Comparison of ENCODE assay signal across 21 cellular contexts in genomic region chr2:4775668-4776067, GRCh38.
DNase-seq lines count a peak whose midpoint lies in the region; ATAC-seq, FAIRE-seq and TF ChIP-seq lines count a peak whose summit lies in the region.
"Had no signal": no experiment of that assay in that cellular context is flagged by ENCODE, and none has a peak within 500 bp of the region (broad histone marks: within the 10 kb centered on the region; RNA-seq: fewer than 3 reads in every experiment).

No MANE protein-coding gene starts in this region.

- CTCF ChIA-PET in HepG2 (lab: Yijun Ruan, JAX; ENCODE audit: low intra/inter-chr PET ratio, low total read pairs) (no interaction called here), IMR-90 (lab: Yijun Ruan, JAX) (interaction anchor here (0.6 kb wide), 1 partner anchor 259 kb away, joined by 6 read pairs; no protein-coding TSS in a partner anchor)
- CTCF ChIA-PET in activated CD4-positive, alpha-beta T cell treated with anti-CD3 and anti-CD28 coated beads for 36 hours (lab: Charles Lee), result no interaction called here

- H3K27ac Mint-ChIP-seq in activated naive CD8-positive, alpha-beta T cell treated with anti-CD3 and anti-CD28 coated beads for 36 hours, result no peak overlapping the region
- H3K27ac Mint-ChIP-seq in activated CD4-positive, alpha-beta T cell treated with anti-CD3 and anti-CD28 coated beads for 36 hours, result no peak overlapping the region
- H3K27ac Mint-ChIP-seq: B cell; CD4-positive, alpha-beta T cell; CD8-positive, alpha-beta T cell had no signal

- H3K4ac ChIP-seq in IMR-90 (ENCODE audit: low read depth, low read length), result no peak overlapping the region

- H2BK15ac ChIP-seq in IMR-90 (ENCODE audit: low read depth, low read length), result no peak overlapping the region

- TF ChIP-seq CTCF in HepG2 (CRISPR knock-in tag; IDR thresholded peaks at IDR 0.05) (no peak), right lobe of liver (IDR thresholded peaks at IDR 0.05) (no peak), IMR-90 (conservative IDR thresholded peaks at IDR 0.05; ENCODE audit: low read depth, low read length) (no peak)

- H3K14ac ChIP-seq in IMR-90 (replicated peaks; ENCODE audit: low read depth, low read length), result no peak overlapping the region

- H4K91ac ChIP-seq in IMR-90 (ENCODE audit: insufficient read depth, low read depth, low read length), result no peak overlapping the region

- H3K4me1 ChIP-seq in HepG2 (ENCODE audit: insufficient read depth, low read length), result no peaks in the 10 kb centered on the region
- H3K4me1 ChIP-seq in right lobe of liver, result no peaks in the 10 kb centered on the region
- H3K4me1 ChIP-seq in IMR-90 (ENCODE audit: control insufficient read depth, insufficient read depth, low read length), result no peaks in the 10 kb centered on the region
- H3K4me1 ChIP-seq: Caco-2 had no signal

- no peaks in the 10 kb centered on the region for H3K9me1 ChIP-seq in IMR-90 (ENCODE audit: insufficient read depth, low read length)

- no peak overlapping the region for H3K4me2 ChIP-seq in HepG2 (ENCODE audit: low read depth, low read length)
- H3K4me2 ChIP-seq in IMR-90 (ENCODE audit: low read depth, low read length), result no peak overlapping the region
- H3K4me2 ChIP-seq: BLaER1 treated with 17β-estradiol and CSF1 and Interleukin-3, amounts not matched to agents 10 nM and 100 nM had no signal

- no peak overlapping the region for H3K18ac ChIP-seq in IMR-90 (ENCODE audit: low read depth, low read length)

- dilution Hi-C loops in IMR-90 (cut with HindIII; ENCODE audit: low sequenced_read_pairs, unreplicated experiment), result no loop called here

- H3K9ac ChIP-seq in HepG2 (ENCODE audit: insufficient read depth, low read depth, low read length), result no peak overlapping the region
- H3K9ac ChIP-seq in IMR-90 (ENCODE audit: low read depth, low read length), result no peak overlapping the region
- H3K9ac ChIP-seq: BLaER1 treated with 17β-estradiol and CSF1 and Interleukin-3, amounts not matched to agents 10 nM and 100 nM had no signal

- H3K79me1 ChIP-seq in IMR-90 (ENCODE audit: low read depth in 1 of 2, low read length in 2 of 2), result no peaks in the 10 kb centered on the region

- H3K4me3 ChIP-seq in HepG2 (replicated peaks in 1 of 3; ENCODE audit: insufficient read depth in 1 of 3, low read depth in 2 of 3, low read length in 3 of 3) (no peak overlapping the region), right lobe of liver (no peak overlapping the region), IMR-90 (ENCODE audit: insufficient read depth, low read depth, low read length) (no peak overlapping the region)
- H3K4me3 ChIP-seq: BLaER1 treated with 17β-estradiol and CSF1 and Interleukin-3, amounts not matched to agents 10 nM and 100 nM had no signal

- POLR2A ChIA-PET in HepG2 (lab: Yijun Ruan, JAX), result no interaction called here
- POLR2A ChIA-PET in IMR-90 (lab: Charles Lee; ENCODE audit: unreplicated experiment), result no interaction called here
- POLR2A ChIA-PET in activated CD4-positive, alpha-beta T cell treated with anti-CD3 and anti-CD28 coated beads for 36 hours (lab: Charles Lee), result no interaction called here

- no peak overlapping the region for H2AFZ ChIP-seq in HepG2 (ENCODE audit: low read length)
- no peak overlapping the region for H2AFZ ChIP-seq in IMR-90 (replicated peaks; ENCODE audit: low read length, poor library complexity)

- DNase-seq in HepG2 (ENCODE audit: low spot score) (no peak), right lobe of liver (no peak), IMR-90 (no peak)
- DNase-seq in activated naive CD8-positive, alpha-beta T cell treated with anti-CD3 and anti-CD28 coated beads for 36 hours, result no peak
- no peak for DNase-seq in activated CD4-positive, alpha-beta T cell treated with anti-CD3 and anti-CD28 coated beads for 36 hours
- DNase-seq: 8988T; AML-193; Caco-2; Calu3; CD4-positive, alpha-beta T cell; CD8-positive, alpha-beta T cell; DMS79 treated with DMSO at 0.1 percent for 48 hours; GF-D8 had no signal

- H3K27ac ChIP-seq in HepG2 (ENCODE audit: extremely low read length, insufficient read depth, low read length), result no peak overlapping the region
- no peak overlapping the region for H3K27ac ChIP-seq in right lobe of liver
- H3K27ac ChIP-seq in IMR-90 (ENCODE audit: insufficient read depth, low read length), result no peak overlapping the region
- H3K27ac ChIP-seq: BLaER1 treated with 17β-estradiol and CSF1 and Interleukin-3, amounts not matched to agents 10 nM and 100 nM; C4-2B had no signal

- no peak overlapping the region for H3K56ac ChIP-seq in IMR-90 (ENCODE audit: extremely low read depth, insufficient read depth, low read length)

- TF ChIP-seq EP300 in HepG2 (IDR thresholded peaks at IDR 0.05; ENCODE audit: low read depth in 2 of 2, low read length in 2 of 2) (no peak), HepG2 (CRISPR knock-in tag; IDR thresholded peaks at IDR 0.05; ENCODE audit: borderline replicate concordance) (no peak)

- no peaks in the 10 kb centered on the region for H3K27me3 Mint-ChIP-seq in activated naive CD8-positive, alpha-beta T cell treated with anti-CD3 and anti-CD28 coated beads for 36 hours
- no peaks in the 10 kb centered on the region for H3K27me3 Mint-ChIP-seq in activated CD4-positive, alpha-beta T cell treated with anti-CD3 and anti-CD28 coated beads for 36 hours
- H3K27me3 Mint-ChIP-seq: B cell; CD4-positive, alpha-beta T cell had no signal

- no peak for FAIRE-seq in HepG2 (lab: Jason Lieb, UNC)
- FAIRE-seq: A204.1, D721Med, G401.6, GM12891, GM19239 had no signal

- H2BK120ac ChIP-seq in IMR-90 (ENCODE audit: low read depth, low read length), result no peak overlapping the region

- no peaks in the 10 kb centered on the region for H3K79me2 ChIP-seq in HepG2 (ENCODE audit: insufficient read depth, low read length)

- H3K36me3 Mint-ChIP-seq in activated naive CD8-positive, alpha-beta T cell treated with anti-CD3 and anti-CD28 coated beads for 36 hours, result no peaks in the 10 kb centered on the region
- H3K36me3 Mint-ChIP-seq in activated CD4-positive, alpha-beta T cell treated with anti-CD3 and anti-CD28 coated beads for 36 hours (ENCODE audit: low read depth), result no peaks in the 10 kb centered on the region
- H3K36me3 Mint-ChIP-seq: CD8-positive, alpha-beta T cell had no signal

- no peak overlapping the region for H2AK9ac ChIP-seq in IMR-90 (replicated peaks; ENCODE audit: low read depth, low read length, poor library complexity)

- TF ChIP-seq POLR2A in HepG2 (IDR thresholded peaks at IDR 0.05; ENCODE audit: insufficient read depth in 1 of 2, low read depth in 2 of 2, low read length in 2 of 2) (no peak), right lobe of liver (IDR thresholded peaks at IDR 0.05) (no peak), IMR-90 (IDR thresholded peaks at IDR 0.05; ENCODE audit: low read depth, low read length) (no peak)

- H3K4me1 Mint-ChIP-seq in activated naive CD8-positive, alpha-beta T cell treated with anti-CD3 and anti-CD28 coated beads for 36 hours, result no peaks in the 10 kb centered on the region
- H3K4me1 Mint-ChIP-seq in activated CD4-positive, alpha-beta T cell treated with anti-CD3 and anti-CD28 coated beads for 36 hours, result no peaks in the 10 kb centered on the region
- H3K4me1 Mint-ChIP-seq: B cell had no signal

- H3K36me3 ChIP-seq in HepG2 (replicated peaks in 1 of 2; ENCODE audit: control insufficient read depth in 1 of 2, insufficient read depth in 2 of 2, low read length in 2 of 2), result no peaks in the 10 kb centered on the region
- H3K36me3 ChIP-seq in right lobe of liver, result no peaks in the 10 kb centered on the region
- no peaks in the 10 kb centered on the region for H3K36me3 ChIP-seq in IMR-90 (ENCODE audit: control insufficient read depth, insufficient read depth, low read length)
- H3K36me3 ChIP-seq: BLaER1 treated with 17β-estradiol and CSF1 and Interleukin-3, amounts not matched to agents 10 nM and 100 nM had no signal

- peaks cover 97% of the 10 kb centered on the region for H3K9me3 ChIP-seq in HepG2 (ENCODE audit: low read length)
- no peaks in the 10 kb centered on the region for H3K9me3 ChIP-seq in right lobe of liver
- H3K9me3 ChIP-seq in IMR-90 (ENCODE audit: control insufficient read depth, insufficient read depth, low read length), result peaks cover 17% of the 10 kb centered on the region
- H3K9me3 ChIP-seq: Caco-2 had no signal

- intact Hi-C loops in HepG2 (cut with micrococcal nuclease; ENCODE audit: unreplicated experiment) (no loop called here), right lobe of liver (cut with DNase I) (no loop called here), IMR-90 (cut with micrococcal nuclease) (no loop called here)
- intact Hi-C loops in activated CD4-positive, alpha-beta T cell treated with anti-CD3 and anti-CD28 coated beads for 36 hours (cut with DNase I, micrococcal nuclease), result no loop called here

- no peak overlapping the region for H3K4me3 Mint-ChIP-seq in activated naive CD8-positive, alpha-beta T cell treated with anti-CD3 and anti-CD28 coated beads for 36 hours
- no peak overlapping the region for H3K4me3 Mint-ChIP-seq in activated CD4-positive, alpha-beta T cell treated with anti-CD3 and anti-CD28 coated beads for 36 hours
- H3K4me3 Mint-ChIP-seq: B cell; CD4-positive, alpha-beta T cell; CD8-positive, alpha-beta T cell had no signal

- no peak overlapping the region for H2BK20ac ChIP-seq in IMR-90 (ENCODE audit: low read depth, low read length)

- no peaks in the 10 kb centered on the region; a peak in 1 of 5 replicates for H3K27me3 ChIP-seq in HepG2 (ENCODE audit: control insufficient read depth in 1 of 2, insufficient read depth in 2 of 2, low read length in 2 of 2)
- H3K27me3 ChIP-seq in right lobe of liver, result no peaks in the 10 kb centered on the region
- H3K27me3 ChIP-seq in IMR-90 (ENCODE audit: control insufficient read depth, insufficient read depth, low read length), result no peaks in the 10 kb centered on the region
- H3K27me3 ChIP-seq: BLaER1 treated with 17β-estradiol and CSF1 and Interleukin-3, amounts not matched to agents 10 nM and 100 nM had no signal

- H3K23ac ChIP-seq in IMR-90 (ENCODE audit: low read depth, low read length), result no peak overlapping the region

- peaks cover 6% of the 10 kb centered on the region for H3K9me3 Mint-ChIP-seq in activated naive CD8-positive, alpha-beta T cell treated with anti-CD3 and anti-CD28 coated beads for 36 hours
- peaks cover 15% of the 10 kb centered on the region for H3K9me3 Mint-ChIP-seq in activated CD4-positive, alpha-beta T cell treated with anti-CD3 and anti-CD28 coated beads for 36 hours (ENCODE audit: low read depth)

- TF ChIP-seq RAD21 in HepG2 (CRISPR knock-in tag; IDR thresholded peaks at IDR 0.05) (no peak), IMR-90 (IDR thresholded peaks at IDR 0.05; ENCODE audit: low read length) (no peak)

- WGBS in HepG2 (ENCODE audit: low lambda C conversion rate), result 15% methylated on average over 2 of the region's 2 CpGs
- 66% methylated on average over 2 of the region's 2 CpGs for WGBS in right lobe of liver (ENCODE audit: insufficient coverage, low coverage, low lambda C conversion rate, missing lambda C conversion rate)
- no CpG with 5 or more reads among the region's 2 CpGs for WGBS in IMR-90 (ENCODE audit: extremely low coverage in 2 of 2, insufficient read length in 1 of 2), 2 experiments

- no peak overlapping the region for H4K8ac ChIP-seq in IMR-90 (ENCODE audit: low read depth in 2 of 2, low read length in 2 of 2)

- in situ Hi-C loops in HepG2 (cut with HindIII; ENCODE audit: extremely low pct_ligation_motif_present, low pct_unique_long_range_greater_than_20kb), result no loop called here
- in situ Hi-C loops in IMR-90 (cut with MboI; ENCODE audit: low sequenced_read_pairs), result no loop called here

- ATAC-seq in HepG2, result no peak
- ATAC-seq in right lobe of liver, result no peak
- ATAC-seq in IMR-90 (ENCODE audit: low read depth), result no peak
- ATAC-seq in activated CD4-positive, alpha-beta T cell treated with anti-CD3 and anti-CD28 coated beads for 36 hours, result no peak
- ATAC-seq: CD8-positive, alpha-beta T cell had no signal

- no peak overlapping the region for H4K5ac ChIP-seq in IMR-90 (ENCODE audit: low read depth, low read length)

- H4K20me1 ChIP-seq in HepG2 (ENCODE audit: insufficient read depth, low read length) (no peaks in the 10 kb centered on the region), IMR-90 (ENCODE audit: insufficient read depth, low read length) (no peaks in the 10 kb centered on the region)
- H4K20me1 ChIP-seq: BLaER1 treated with 17β-estradiol and CSF1 and Interleukin-3, amounts not matched to agents 10 nM and 100 nM had no signal

- no peak overlapping the region for H2AK5ac ChIP-seq in IMR-90 (ENCODE audit: low read depth, low read length)

- BruUV-seq in HepG2 (replicated peaks; lab: Mats Ljungman, UMichigan) (no TSS peak), IMR-90 (replicated peaks; lab: Mats Ljungman, UMichigan) (no TSS peak)

- H2BK5ac ChIP-seq in IMR-90 (ENCODE audit: low read depth, low read length, poor library complexity, severe bottlenecking), result no peak overlapping the region
